Comparison of ENCODE assay signal across 31 cellular contexts in genomic region chr5:55333017-55333416, GRCh38.
"Had no signal": no experiment of that assay in that cellular context is flagged by ENCODE, and none has a peak within 500 bp of the region (broad histone marks: within the 10 kb centered on the region; RNA-seq: fewer than 3 reads in every experiment).

No MANE protein-coding gene starts in this region.

- H3K27me3 Mint-ChIP-seq: naive thymus-derived CD8-positive, alpha-beta T cell; natural killer cell treated with Interleukin-12 subunit alpha and Interleukin-12 subunit beta and Interleukin-15 and Interleukin-18, amount 100 ng/mL, for 72 hours; progenitor cell of endocrine pancreas; stimulated activated memory B cell treated with anti-CD40 and anti-IgM and Interleukin-4, amounts not matched to agents 10 μg/mL and 1 μg/mL and 100 μg/mL, for 72 hours; stimulated activated naive CD8-positive, alpha-beta T cell treated with anti-CD3 and anti-CD28 coated beads, Interleukin-15, amount 100 ng/mL, for 72 hours; type B pancreatic cell had no signal

- H3K9me3 Mint-ChIP-seq: naive thymus-derived CD8-positive, alpha-beta T cell; natural killer cell treated with Interleukin-12 subunit alpha and Interleukin-12 subunit beta and Interleukin-15 and Interleukin-18, amount 100 ng/mL, for 72 hours; neural progenitor cell; stimulated activated memory B cell treated with anti-CD40 and anti-IgM and Interleukin-4, amounts not matched to agents 10 μg/mL and 1 μg/mL and 100 μg/mL, for 72 hours; stimulated activated naive CD8-positive, alpha-beta T cell treated with anti-CD3 and anti-CD28 coated beads, Interleukin-15, amount 100 ng/mL, for 72 hours; type B pancreatic cell had no signal

- H3K4me1 ChIP-seq: neural progenitor cell, parathyroid adenoma, psoas muscle, suprapubic skin, testis, upper lobe of right lung, uterus had no signal

- ATAC-seq: naive thymus-derived CD8-positive, alpha-beta T cell; natural killer cell treated with Interleukin-12 subunit alpha and Interleukin-12 subunit beta and Interleukin-15 and Interleukin-18, amount 100 ng/mL, for 72 hours; psoas muscle; right cardiac atrium; sciatic nerve; stimulated activated memory B cell treated with anti-CD40 and anti-IgM and Interleukin-4, amounts not matched to agents 10 μg/mL and 1 μg/mL and 100 μg/mL, for 72 hours; stimulated activated naive CD8-positive, alpha-beta T cell treated with anti-CD3 and anti-CD28 coated beads, Interleukin-15, amount 100 ng/mL, for 72 hours; stimulated activated naive CD8-positive, alpha-beta T cell treated with anti-CD3 and anti-CD28 coated beads, Interleukin-15, Interleukin-2, amounts not matched to agents 100 U/mL and 50 U/mL, for 24 hours; upper lobe of right lung had no signal

- H3K4me1 Mint-ChIP-seq: neural progenitor cell had no signal

- H3K4me2 ChIP-seq: neural progenitor cell, smooth muscle cell had no signal

- H3K27ac ChIP-seq: neural progenitor cell, ovary, parathyroid adenoma, psoas muscle, skin epidermis, spleen, suprapubic skin, testis, tibial artery, transverse colon, upper lobe of right lung, uterus had no signal

- H3K27me3 ChIP-seq: neural progenitor cell, ovary, spleen, suprapubic skin, testis, tibial artery, transverse colon, upper lobe of right lung, uterus had no signal

- H3K27ac Mint-ChIP-seq: naive thymus-derived CD8-positive, alpha-beta T cell; natural killer cell treated with Interleukin-12 subunit alpha and Interleukin-12 subunit beta and Interleukin-15 and Interleukin-18, amount 100 ng/mL, for 72 hours; neural progenitor cell; progenitor cell of endocrine pancreas; stimulated activated memory B cell treated with anti-CD40 and anti-IgM and Interleukin-4, amounts not matched to agents 10 μg/mL and 1 μg/mL and 100 μg/mL, for 72 hours; stimulated activated naive CD8-positive, alpha-beta T cell treated with anti-CD3 and anti-CD28 coated beads, Interleukin-15, amount 100 ng/mL, for 72 hours; type B pancreatic cell had no signal

- H3K4me3 Mint-ChIP-seq: naive thymus-derived CD8-positive, alpha-beta T cell; natural killer cell treated with Interleukin-12 subunit alpha and Interleukin-12 subunit beta and Interleukin-15 and Interleukin-18, amount 100 ng/mL, for 72 hours; neural progenitor cell; stimulated activated memory B cell treated with anti-CD40 and anti-IgM and Interleukin-4, amounts not matched to agents 10 μg/mL and 1 μg/mL and 100 μg/mL, for 72 hours; stimulated activated naive CD8-positive, alpha-beta T cell treated with anti-CD3 and anti-CD28 coated beads, Interleukin-15, amount 100 ng/mL, for 72 hours; type B pancreatic cell had no signal

- H3K4me3 ChIP-seq: neural progenitor cell, ovary, psoas muscle, skin epidermis, smooth muscle cell, spleen, suprapubic skin, testis, tibial artery, transverse colon, upper lobe of right lung, uterus had no signal

- H3K9me3 ChIP-seq: ovary, psoas muscle, spleen, suprapubic skin, testis, tibial artery, transverse colon, upper lobe of right lung, uterus had no signal

- H3K36me3 ChIP-seq: ovary, uterus had no signal

- DNase-seq: naive thymus-derived CD8-positive, alpha-beta T cell; occipital lobe; ovary; posterior cingulate gyrus; psoas muscle; right cardiac atrium; spleen; stimulated activated CD4-positive, alpha-beta T cell treated with anti-CD3 and anti-CD28 coated beads, Interleukin-12 subunit alpha, Interleukin-12 subunit beta, amount 100 ng/mL, for 4 hours; stimulated activated CD4-positive, alpha-beta T cell treated with anti-CD3 and anti-CD28 coated beads, Interleukin-1b, Interleukin-23, amount 100 ng/mL, for 48 hours; stimulated activated CD4-positive, alpha-beta T cell treated with anti-CD3 and anti-CD28 coated beads, Interleukin-4, amount 100 ng/mL, for 1 hour; stimulated activated CD4-positive, alpha-beta T cell treated with anti-CD3 and anti-CD28 coated beads, Interleukin-4, amount 100 ng/mL, for 4 hours; stimulated activated CD8-positive, alpha-beta memory T cell treated with anti-CD3 and anti-CD28 coated beads, Interleukin-4, amount 100 ng/mL, for 48 hours; stimulated activated naive CD4-positive, alpha-beta T cell; stimulated activated naive CD8-positive, alpha-beta T cell treated with anti-CD3 and anti-CD28 coated beads, Interleukin-15, amount 100 ng/mL, for 72 hours; stimulated activated naive CD8-positive, alpha-beta T cell treated with anti-CD3 and anti-CD28 coated beads, Interleukin-15, Interleukin-2, amounts not matched to agents 100 U/mL and 50 U/mL, for 24 hours; substantia nigra; testis; tibial artery; transverse colon; upper lobe of right lung; uterus had no signal
